1 cellular context compared by ENCODE assay signal in the genomic region with DNA sequence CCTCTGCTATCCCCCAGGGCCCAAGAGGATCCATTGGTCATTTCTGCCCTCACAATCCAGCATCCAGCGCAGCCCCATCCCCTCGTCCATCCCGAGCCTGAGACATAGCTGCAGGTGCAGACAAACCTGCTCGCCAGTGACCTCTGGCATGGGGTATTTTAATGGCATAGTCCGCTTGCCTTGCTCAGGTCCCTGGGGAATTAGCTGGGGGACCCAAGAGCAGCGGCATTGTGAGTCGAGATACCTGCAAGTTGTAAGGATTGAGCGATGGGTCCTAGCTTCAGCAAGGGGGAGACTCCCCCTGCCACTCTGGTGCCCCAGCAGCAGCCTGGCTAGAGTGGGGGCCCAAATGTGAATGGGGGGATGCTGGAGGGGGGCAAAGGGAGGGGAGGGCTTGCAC.
TF ChIP-seq lines count a peak whose summit lies in the region.

No MANE protein-coding gene starts in this region.

TF ChIP-seq in neural cell, 6 proteins besides CTCF, POLR2A, EP300 and RAD21 (continued from another document):
- TF ChIP-seq, protein P1, sequence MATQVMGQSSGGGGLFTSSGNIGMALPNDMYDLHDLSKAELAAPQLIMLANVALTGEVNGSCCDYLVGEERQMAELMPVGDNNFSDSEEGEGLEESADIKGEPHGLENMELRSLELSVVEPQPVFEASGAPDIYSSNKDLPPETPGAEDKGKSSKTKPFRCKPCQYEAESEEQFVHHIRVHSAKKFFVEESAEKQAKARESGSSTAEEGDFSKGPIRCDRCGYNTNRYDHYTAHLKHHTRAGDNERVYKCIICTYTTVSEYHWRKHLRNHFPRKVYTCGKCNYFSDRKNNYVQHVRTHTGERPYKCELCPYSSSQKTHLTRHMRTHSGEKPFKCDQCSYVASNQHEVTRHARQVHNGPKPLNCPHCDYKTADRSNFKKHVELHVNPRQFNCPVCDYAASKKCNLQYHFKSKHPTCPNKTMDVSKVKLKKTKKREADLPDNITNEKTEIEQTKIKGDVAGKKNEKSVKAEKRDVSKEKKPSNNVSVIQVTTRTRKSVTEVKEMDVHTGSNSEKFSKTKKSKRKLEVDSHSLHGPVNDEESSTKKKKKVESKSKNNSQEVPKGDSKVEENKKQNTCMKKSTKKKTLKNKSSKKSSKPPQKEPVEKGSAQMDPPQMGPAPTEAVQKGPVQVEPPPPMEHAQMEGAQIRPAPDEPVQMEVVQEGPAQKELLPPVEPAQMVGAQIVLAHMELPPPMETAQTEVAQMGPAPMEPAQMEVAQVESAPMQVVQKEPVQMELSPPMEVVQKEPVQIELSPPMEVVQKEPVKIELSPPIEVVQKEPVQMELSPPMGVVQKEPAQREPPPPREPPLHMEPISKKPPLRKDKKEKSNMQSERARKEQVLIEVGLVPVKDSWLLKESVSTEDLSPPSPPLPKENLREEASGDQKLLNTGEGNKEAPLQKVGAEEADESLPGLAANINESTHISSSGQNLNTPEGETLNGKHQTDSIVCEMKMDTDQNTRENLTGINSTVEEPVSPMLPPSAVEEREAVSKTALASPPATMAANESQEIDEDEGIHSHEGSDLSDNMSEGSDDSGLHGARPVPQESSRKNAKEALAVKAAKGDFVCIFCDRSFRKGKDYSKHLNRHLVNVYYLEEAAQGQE (IDR thresholded peaks at IDR 0.05; ENCODE audit: borderline replicate concordance): no peak
- TF ChIP-seq SMC3 (conservative IDR thresholded peaks at IDR 0.05; ENCODE audit: poor library complexity) (no peak), MXI1 (conservative IDR thresholded peaks at IDR 0.05; ENCODE audit: poor library complexity, severe bottlenecking) (no peak)
